24 cellular contexts compared by ENCODE assay signal in genomic region chr12:52618866-52619265, GRCh38. TPM values are rescaled to one million over a fixed set of nuclear protein-coding genes. Genes with fewer than 3 reads are reported as not detected.
"Had no signal": no experiment of that assay in that cellular context is flagged by ENCODE, and none has a peak within 500 bp of the region (broad histone marks: within the 10 kb centered on the region; RNA-seq: fewer than 3 reads in every experiment).

No MANE protein-coding gene starts in this region.

- DNase-seq: activated B cell treated with CpG ODN at 0.5 μM for 24 hours; activated CD4-positive, alpha-beta T cell treated with anti-CD3 and anti-CD28 coated beads for 1 hour; activated CD4-positive, alpha-beta T cell treated with anti-CD3 and anti-CD28 coated beads, Interleukin-2, amount 10 ng/mL, durations not matched to agents 24 days and 14 days; activated CD4-positive, alpha-beta T cell treated with anti-CD3 and anti-CD28 coated beads, Interleukin-2, amount 50 U/mL, for 48 hours; activated CD8-positive, alpha-beta memory T cell treated with anti-CD3 and anti-CD28 coated beads, Interleukin-2, amount 10 ng/mL, durations not matched to agents 7 days and 5 days; activated effector memory CD4-positive, alpha-beta T cell treated with Interleukin-2 at 50 U/mL for 16 hours; activated naive CD4-positive, alpha-beta T cell treated with Interleukin-2 at 50 U/mL for 16 hours; activated T-cell treated with anti-CD3 and anti-CD28 coated beads, Interleukin-2, amount 50 U/mL, for 24 hours; Karpas-422; MM.1S; NCI-H1105 treated with DMSO at 0.1 percent for 48 hours; NCI-H1436 treated with DMSO at 0.1 percent for 48 hours; NCI-H187; NCI-H2081; NCI-H510A treated with DMSO at 0.1 percent for 48 hours; NCI-H69; PC-9; SHP77 treated with DMSO at 0.1 percent for 48 hours had no signal

- H3K36me3 Mint-ChIP-seq: activated CD8-positive, alpha-beta memory T cell treated with anti-CD3 and anti-CD28 coated beads, Interleukin-2, amount 10 ng/mL, durations not matched to agents 7 days and 5 days had no signal

- H3K4me3 Mint-ChIP-seq: activated B cell treated with CpG ODN at 0.5 μM for 24 hours; activated CD4-positive, alpha-beta T cell treated with anti-CD3 and anti-CD28 coated beads, Interleukin-2, amount 10 ng/mL, durations not matched to agents 24 days and 14 days; activated CD8-positive, alpha-beta memory T cell treated with anti-CD3 and anti-CD28 coated beads, Interleukin-2, amount 10 ng/mL, durations not matched to agents 7 days and 5 days; activated T-cell treated with anti-CD3 and anti-CD28 coated beads, Interleukin-2, amount 50 U/mL, for 24 hours; activated T-helper 1 cell treated with anti-CD3 and anti-CD28 coated beads, Interleukin-12 subunit alpha, Interleukin-12 subunit beta, Interleukin-2, Interleukin-4 antibody, amounts not matched to agents 30 ng/mL and 10 ng/mL and 1 ng/mL, durations not matched to agents 14 hours and 24 hours and 36 hours; T-helper 1 cell treated with Interleukin-12 subunit alpha and Interleukin-12 subunit beta and Interleukin-4 antibody, amounts not matched to agents 30 μg/mL and 1 μg/mL, for 36 hours had no signal

- H3K4me2 ChIP-seq: PC-9 had no signal

- H3K27ac Mint-ChIP-seq: activated B cell treated with CpG ODN at 0.5 μM for 24 hours; activated CD4-positive, alpha-beta T cell treated with anti-CD3 and anti-CD28 coated beads, Interleukin-2, amount 10 ng/mL, durations not matched to agents 24 days and 14 days; activated CD8-positive, alpha-beta memory T cell treated with anti-CD3 and anti-CD28 coated beads, Interleukin-2, amount 10 ng/mL, durations not matched to agents 7 days and 5 days; activated T-cell treated with anti-CD3 and anti-CD28 coated beads, Interleukin-2, amount 50 U/mL, for 24 hours; activated T-helper 1 cell treated with anti-CD3 and anti-CD28 coated beads, Interleukin-12 subunit alpha, Interleukin-12 subunit beta, Interleukin-2, Interleukin-4 antibody, amounts not matched to agents 30 ng/mL and 10 ng/mL and 1 ng/mL, durations not matched to agents 14 hours and 24 hours and 36 hours; T-helper 1 cell treated with Interleukin-12 subunit alpha and Interleukin-12 subunit beta and Interleukin-4 antibody, amounts not matched to agents 30 μg/mL and 1 μg/mL, for 36 hours had no signal

- H3K27ac ChIP-seq: PC-9 had no signal

- H3K9me3 Mint-ChIP-seq: activated CD4-positive, alpha-beta T cell treated with anti-CD3 and anti-CD28 coated beads, Interleukin-2, amount 10 ng/mL, durations not matched to agents 24 days and 14 days; activated T-cell treated with anti-CD3 and anti-CD28 coated beads, Interleukin-2, amount 50 U/mL, for 24 hours; activated T-helper 1 cell treated with anti-CD3 and anti-CD28 coated beads, Interleukin-12 subunit alpha, Interleukin-12 subunit beta, Interleukin-2, Interleukin-4 antibody, amounts not matched to agents 30 ng/mL and 10 ng/mL and 1 ng/mL, durations not matched to agents 14 hours and 24 hours and 36 hours; T-helper 1 cell treated with Interleukin-12 subunit alpha and Interleukin-12 subunit beta and Interleukin-4 antibody, amounts not matched to agents 30 μg/mL and 1 μg/mL, for 36 hours had no signal

- ATAC-seq: activated CD8-positive, alpha-beta memory T cell treated with anti-CD3 and anti-CD28 coated beads, Interleukin-2, amount 10 ng/mL, durations not matched to agents 7 days and 5 days; K562 had no signal

- H3K27me3 Mint-ChIP-seq: activated T-cell treated with anti-CD3 and anti-CD28 coated beads, Interleukin-2, amount 50 U/mL, for 24 hours had no signal

- H3K4me3 ChIP-seq: K562, PC-9 had no signal

- H2AFZ ChIP-seq: PC-9 had no signal

- H3K4me1 Mint-ChIP-seq: activated B cell treated with CpG ODN at 0.5 μM for 24 hours had no signal

RNA-seq across cellular contexts. Expression of gene KRT73, which starts 0.5 kb away (rescaled TPM):
- total RNA-seq: activated B cell treated with CpG ODN at 0.5 μM for 24 hours; activated CD4-positive, alpha-beta T cell treated with anti-CD3 and anti-CD28 coated beads, Interleukin-2, amount 10 ng/mL, durations not matched to agents 24 days and 14 days; activated CD8-positive, alpha-beta memory T cell treated with anti-CD3 and anti-CD28 coated beads, Interleukin-2, amount 10 ng/mL, durations not matched to agents 7 days and 5 days; activated T-helper 1 cell treated with anti-CD3 and anti-CD28 coated beads, Interleukin-12 subunit alpha, Interleukin-12 subunit beta, Interleukin-2, Interleukin-4 antibody, amounts not matched to agents 30 ng/mL and 10 ng/mL and 1 ng/mL, durations not matched to agents 14 hours and 24 hours and 36 hours; cardiac septum; PC-9; SK-MEL-5 had no signal

RNA-seq across cellular contexts. Expression of gene KRT72, which starts 17.6 kb away (rescaled TPM):
- total RNA-seq: activated B cell treated with CpG ODN at 0.5 μM for 24 hours; activated T-helper 1 cell treated with anti-CD3 and anti-CD28 coated beads, Interleukin-12 subunit alpha, Interleukin-12 subunit beta, Interleukin-2, Interleukin-4 antibody, amounts not matched to agents 30 ng/mL and 10 ng/mL and 1 ng/mL, durations not matched to agents 14 hours and 24 hours and 36 hours; cardiac septum; K562; PC-9; SK-MEL-5 had no signal
- polyA plus RNA-seq: K562 had no signal

RNA-seq across cellular contexts. Expression of gene KRT2, which starts 33.1 kb away (rescaled TPM):
- total RNA-seq: activated B cell treated with CpG ODN at 0.5 μM for 24 hours; activated CD4-positive, alpha-beta T cell treated with anti-CD3 and anti-CD28 coated beads, Interleukin-2, amount 10 ng/mL, durations not matched to agents 24 days and 14 days; activated CD8-positive, alpha-beta memory T cell treated with anti-CD3 and anti-CD28 coated beads, Interleukin-2, amount 10 ng/mL, durations not matched to agents 7 days and 5 days; activated T-helper 1 cell treated with anti-CD3 and anti-CD28 coated beads, Interleukin-12 subunit alpha, Interleukin-12 subunit beta, Interleukin-2, Interleukin-4 antibody, amounts not matched to agents 30 ng/mL and 10 ng/mL and 1 ng/mL, durations not matched to agents 14 hours and 24 hours and 36 hours; cardiac septum; PC-9; SK-MEL-5 had no signal
- polyA plus RNA-seq: adipose tissue had no signal

RNA-seq across cellular contexts. Expression of gene KRT74, which starts 45.2 kb away (rescaled TPM):
- total RNA-seq: activated B cell treated with CpG ODN at 0.5 μM for 24 hours; activated CD4-positive, alpha-beta T cell treated with anti-CD3 and anti-CD28 coated beads, Interleukin-2, amount 10 ng/mL, durations not matched to agents 24 days and 14 days; activated CD8-positive, alpha-beta memory T cell treated with anti-CD3 and anti-CD28 coated beads, Interleukin-2, amount 10 ng/mL, durations not matched to agents 7 days and 5 days; activated T-helper 1 cell treated with anti-CD3 and anti-CD28 coated beads, Interleukin-12 subunit alpha, Interleukin-12 subunit beta, Interleukin-2, Interleukin-4 antibody, amounts not matched to agents 30 ng/mL and 10 ng/mL and 1 ng/mL, durations not matched to agents 14 hours and 24 hours and 36 hours; cardiac septum; K562; PC-9; SK-MEL-5 had no signal
- polyA plus RNA-seq: adipose tissue, K562 had no signal
